In the genomic region with DNA sequence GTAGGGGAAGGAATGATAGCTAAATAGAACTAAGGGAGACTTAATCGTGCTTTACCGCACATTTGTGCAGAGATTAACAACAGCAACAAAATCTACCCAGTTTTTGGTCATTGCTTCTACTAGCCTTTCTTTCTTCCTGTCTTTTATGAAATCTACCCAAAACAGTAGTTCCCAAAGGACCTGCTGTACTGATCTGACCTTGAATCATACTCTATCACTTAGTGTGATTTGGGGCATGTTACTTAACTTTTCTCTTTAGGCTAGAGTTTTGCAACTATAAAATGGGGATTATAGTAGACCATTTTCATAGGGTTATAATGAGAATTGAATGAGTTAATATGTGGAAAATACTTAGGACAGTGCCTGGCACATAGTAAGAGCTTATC, we compare ENCODE assay signal across 11 cellular contexts. TPM values are rescaled to one million over a fixed set of nuclear protein-coding genes. Genes with fewer than 3 reads are reported as not detected.
DNase-seq lines count a peak whose midpoint lies in the region; ATAC-seq, FAIRE-seq and TF ChIP-seq lines count a peak whose summit lies in the region.
"Had no signal": no experiment of that assay in that cellular context is flagged by ENCODE, and none has a peak within 500 bp of the region (broad histone marks: within the 10 kb centered on the region; RNA-seq: fewer than 3 reads in every experiment).

No MANE protein-coding gene starts in this region.

- peak overlapping the region; percentile 6 for H3K9ac ChIP-seq in adipocyte (ENCODE audit: low read length)

- no peaks in the 10 kb centered on the region for H3K36me3 Mint-ChIP-seq in nephron progenitor cell (ENCODE audit: low read depth)

- H3K4me3 Mint-ChIP-seq in nephron progenitor cell = peak overlapping the region; percentile 1
- H3K4me3 Mint-ChIP-seq: activated T-helper 1 cell treated with anti-CD3 and anti-CD28 coated beads, Interleukin-12 subunit alpha, Interleukin-12 subunit beta, Interleukin-2, Interleukin-4 antibody, amounts not matched to agents 30 ng/mL and 10 ng/mL and 1 ng/mL, durations not matched to agents 14 hours and 24 hours and 36 hours had no signal

- no peaks in the 10 kb centered on the region for H3K27me3 ChIP-seq in adipocyte (replicated peaks; ENCODE audit: control insufficient read depth, insufficient read depth, low read length)
- H3K27me3 ChIP-seq in foreskin keratinocyte = no peaks in the 10 kb centered on the region
- H3K27me3 ChIP-seq in upper lobe of right lung = no peaks in the 10 kb centered on the region

- ATAC-seq in foreskin keratinocyte = no peak
- no peak for ATAC-seq in upper lobe of right lung
- no peak for ATAC-seq in GM21423 (IDR thresholded peaks at IDR 0.05; ENCODE audit: unreplicated experiment)

- peaks cover 93% of the 10 kb centered on the region for H3K4me1 Mint-ChIP-seq in nephron progenitor cell

- intact Hi-C loops in upper lobe of right lung (cut with DNase I) = no loop called here

- H3K4me3 ChIP-seq in adipocyte (ENCODE audit: low read length) (peak overlapping the region; percentile 49), upper lobe of right lung (no peak overlapping the region)

- no peaks in the 10 kb centered on the region for H3K9me3 Mint-ChIP-seq in nephron progenitor cell
- H3K9me3 Mint-ChIP-seq: activated T-helper 1 cell treated with anti-CD3 and anti-CD28 coated beads, Interleukin-12 subunit alpha, Interleukin-12 subunit beta, Interleukin-2, Interleukin-4 antibody, amounts not matched to agents 30 ng/mL and 10 ng/mL and 1 ng/mL, durations not matched to agents 14 hours and 24 hours and 36 hours had no signal

- peak overlapping the region; percentile 97 for H3K27ac Mint-ChIP-seq in nephron progenitor cell
- H3K27ac Mint-ChIP-seq: activated T-helper 1 cell treated with anti-CD3 and anti-CD28 coated beads, Interleukin-12 subunit alpha, Interleukin-12 subunit beta, Interleukin-2, Interleukin-4 antibody, amounts not matched to agents 30 ng/mL and 10 ng/mL and 1 ng/mL, durations not matched to agents 14 hours and 24 hours and 36 hours had no signal

- TF ChIP-seq CTCF in foreskin keratinocyte (conservative IDR thresholded peaks at IDR 0.05) (no peak), nephron progenitor cell (IDR thresholded peaks at IDR 0.05) (no peak), upper lobe of right lung (IDR thresholded peaks at IDR 0.05) (no peak), D721Med (IDR thresholded peaks at IDR 0.05; ENCODE audit: insufficient read depth, missing control alignments) (no peak)

- H3K27ac ChIP-seq in foreskin keratinocyte = peak overlapping the region; percentile 65
- peak overlapping the region; percentile 68 for H3K27ac ChIP-seq in upper lobe of right lung
- H3K27ac ChIP-seq: VCaP had no signal

- no peaks in the 10 kb centered on the region for H3K9me3 ChIP-seq in adipocyte (ENCODE audit: control insufficient read depth, low read length)
- no peaks in the 10 kb centered on the region for H3K9me3 ChIP-seq in upper lobe of right lung

- DNase-seq in adipocyte (ENCODE audit: low read depth) = no peak
- DNase-seq in foreskin keratinocyte = no peak
- DNase-seq in nephron progenitor cell = no peak
- DNase-seq in upper lobe of right lung = no peak
- DNase-seq in NCI-H2171 (lab: John Stamatoyannopoulos, UW) = no peak
- DNase-seq in D721Med (ENCODE audit: insufficient read length, low spot score) = no peak
- DNase-seq: NCI-H2081 treated with DMSO at 0.1 percent for 48 hours, posterior cingulate gyrus had no signal

- H3K36me3 ChIP-seq in adipocyte (ENCODE audit: control insufficient read depth, insufficient read depth, low read length, severe bottlenecking) = no peaks in the 10 kb centered on the region
- no peaks in the 10 kb centered on the region for H3K36me3 ChIP-seq in upper lobe of right lung

- FAIRE-seq in D721Med (lab: Jason Lieb, UNC) = no peak

- H3K4me1 ChIP-seq in adipocyte (ENCODE audit: control insufficient read depth, insufficient read depth, low read length) (peaks cover 29% of the 10 kb centered on the region), foreskin keratinocyte (peaks cover 45% of the 10 kb centered on the region), upper lobe of right lung (peaks cover 67% of the 10 kb centered on the region)

- H3K27me3 Mint-ChIP-seq in nephron progenitor cell (ENCODE audit: low read depth, poor library complexity) = no peaks in the 10 kb centered on the region

RNA-seq across cellular contexts. Expression of gene MACF1, which starts 30.5 kb away (rescaled TPM):
- total RNA-seq in foreskin keratinocyte (138 and 151 TPM in 2 replicates), upper lobe of right lung (814 TPM)
- 37.4 and 38.0 TPM in 2 replicates for polyA plus RNA-seq in foreskin keratinocyte
